10 cellular contexts compared by ENCODE assay signal in genomic region chr21:36070999-36071398, GRCh38. TPM values are rescaled to one million over a fixed set of nuclear protein-coding genes. Genes with fewer than 3 reads are reported as not detected.
DNase-seq lines count a peak whose midpoint lies in the region; ATAC-seq, FAIRE-seq and TF ChIP-seq lines count a peak whose summit lies in the region.
"Had no signal": no experiment of that assay in that cellular context is flagged by ENCODE, and none has a peak within 500 bp of the region (broad histone marks: within the 10 kb centered on the region; RNA-seq: fewer than 3 reads in every experiment).

No MANE protein-coding gene starts in this region.

- H3K9me3 ChIP-seq in GM12878 (replicated peaks; ENCODE audit: control insufficient read depth, insufficient read depth, low read length) (peaks cover 6% of the 10 kb centered on the region), liver (ENCODE audit: control insufficient read depth in 4 of 4, low read length in 3 of 4) (peaks cover 0 to 4% (median 0%) of the 10 kb centered on the region in 4 donors), tibial nerve (peaks cover 0 to 3% (median 0%) of the 10 kb centered on the region in 4 donors)

- RAD21 ChIA-PET in GM12878 (lab: Charles Lee; ENCODE audit: unreplicated experiment): no interaction called here

- H2AFZ ChIP-seq in GM12878 (ENCODE audit: control insufficient read depth, low read depth, low read length): no peak overlapping the region

- peaks cover 5% of the 10 kb centered on the region for H3K79me2 ChIP-seq in GM12878 (ENCODE audit: control insufficient read depth, insufficient read depth, low read length)

- TF ChIP-seq RAD21 in GM12878 (IDR thresholded peaks at IDR 0.05; ENCODE audit: insufficient read depth, low read depth, low read length) (no peak), liver (IDR thresholded peaks at IDR 0.05) (no peak)

- TF ChIP-seq POLR2A in GM12878 (IDR thresholded peaks at IDR 0.05; ENCODE audit: low read depth, low read length): no peak
- no peak for TF ChIP-seq POLR2A in tibial nerve (IDR thresholded peaks at IDR 0.05)

- H3K9ac ChIP-seq in GM12878 (ENCODE audit: control insufficient read depth, insufficient read depth, low read length) (no peak overlapping the region), liver (ENCODE audit: low read depth in 1 of 2, low read length in 2 of 2) (peak overlapping the region in 1 of 2 donors; percentile 63)

- TF ChIP-seq EP300 in GM12878 (IDR thresholded peaks at IDR 0.05; ENCODE audit: borderline replicate concordance in 1 of 2, control insufficient read depth in 1 of 2, low read depth in 2 of 2, low read length in 2 of 2) (no peak), tibial nerve (IDR thresholded peaks at IDR 0.05) (no peak)

- H3K36me3 ChIP-seq in GM12878 (ENCODE audit: control insufficient read depth in 2 of 2, insufficient read depth in 2 of 2, low read length in 1 of 2): peaks cover 0 to 3% of the 10 kb centered on the region in 2 experiments; a peak in 1 of 4 replicates
- peaks cover 0 to 9% (median 6%) of the 10 kb centered on the region in 4 donors for H3K36me3 ChIP-seq in liver (ENCODE audit: control insufficient read depth in 4 of 4, insufficient read depth in 3 of 4, low read depth in 1 of 4, low read length in 3 of 4)
- H3K36me3 ChIP-seq in tibial nerve: peaks cover 0 to 20% (median 6%) of the 10 kb centered on the region in 3 donors

- peak overlapping the region; percentile 84 for H3K4me3 Mint-ChIP-seq in activated naive CD4-positive, alpha-beta T cell treated with anti-CD3 and anti-CD28 coated beads, Interleukin-2, amount 50 U/mL, for 24 hours

- H3K4me3 ChIP-seq in GM12878 (no peak overlapping the region), liver (ENCODE audit: low read depth in 1 of 3, low read length in 3 of 3) (peak overlapping the region; percentile 41 to 92 (median 86)), tibial nerve (peak overlapping the region in 3 of 4 donors; percentile 8 to 76 (median 69))

- H3K9me3 Mint-ChIP-seq in activated naive CD4-positive, alpha-beta T cell treated with anti-CD3 and anti-CD28 coated beads, Interleukin-2, amount 50 U/mL, for 24 hours: no peaks in the 10 kb centered on the region

- FAIRE-seq in GM12878 (lab: Jason Lieb, UNC): no peak

- no peak for DNase-seq in activated naive CD4-positive, alpha-beta T cell treated with Interleukin-2 at 50 U/mL for 16 hours
- DNase-seq in GM12878 (ENCODE audit: low read depth, low spot score) (no peak), tibial nerve (ENCODE audit: low spot score in 2 of 2) (no peak), NCI-H1092 (lab: John Stamatoyannopoulos, UW) (no peak)
- DNase-seq: activated CD8-positive, alpha-beta memory T cell treated with anti-CD3 and anti-CD28 coated beads, Interleukin-2, amount 50 U/mL, for 48 hours; foreskin keratinocyte had no signal

- intact Hi-C loops in GM12878 (cut with micrococcal nuclease; ENCODE audit: unreplicated experiment): no loop called here

- CTCF ChIA-PET in GM12878 (lab: Yijun Ruan, JAX): no interaction called here

- no peak for TF ChIP-seq CTCF in GM12878 (IDR thresholded peaks at IDR 0.05 in 2 of 3, conservative IDR thresholded peaks at IDR 0.05 in 1 of 3; ENCODE audit: control insufficient read depth in 2 of 3, extremely low read depth in 1 of 3, insufficient read depth in 1 of 3, low read depth in 3 of 3, low read length in 3 of 3)
- no peak for TF ChIP-seq CTCF in liver (IDR thresholded peaks at IDR 0.05; ENCODE audit: low read depth, low read length, missing input control)
- no peak for TF ChIP-seq CTCF in tibial nerve (IDR thresholded peaks at IDR 0.05)

- H3K27ac ChIP-seq in GM12878 (ENCODE audit: control insufficient read depth, insufficient read depth): no peak overlapping the region
- H3K27ac ChIP-seq in liver (ENCODE audit: low read depth in 1 of 2, low read length in 2 of 2): peak overlapping the region in 1 of 2 donors; percentile 16
- H3K27ac ChIP-seq in tibial nerve: peak overlapping the region in 2 of 4 donors; percentile 20 to 34
- H3K27ac ChIP-seq: foreskin keratinocyte had no signal

- H3K27ac Mint-ChIP-seq in activated naive CD4-positive, alpha-beta T cell treated with anti-CD3 and anti-CD28 coated beads, Interleukin-2, amount 50 U/mL, for 24 hours: peak overlapping the region; percentile 76

- POLR2A ChIA-PET in GM12878 (lab: Charles Lee): interaction anchor here (1.3 kb wide), 1 partner anchor 11 kb away, joined by 5 read pairs; the partner anchor contains the start of gene SETD4

- 78% methylated on average over 7 of the region's 7 CpGs for WGBS in GM12878 (ENCODE audit: insufficient coverage, insufficient replicate concordance, low lambda C conversion rate, missing lambda C conversion rate)
- WGBS in liver: 48% methylated on average over 7 of the region's 7 CpGs
- 79 to 84% methylated on average over 6 to 7 of the region's 7 CpGs for WGBS in tibial nerve, 2 donors

- in situ Hi-C loops in GM12878 (cut with MboI): no loop called here

- H3K4me1 Mint-ChIP-seq in activated naive CD4-positive, alpha-beta T cell treated with anti-CD3 and anti-CD28 coated beads, Interleukin-2, amount 50 U/mL, for 24 hours: peaks cover 50% of the 10 kb centered on the region

- H3K36me3 Mint-ChIP-seq in activated naive CD4-positive, alpha-beta T cell treated with anti-CD3 and anti-CD28 coated beads, Interleukin-2, amount 50 U/mL, for 24 hours: peaks cover 14% of the 10 kb centered on the region

- no peaks in the 10 kb centered on the region for H3K27me3 Mint-ChIP-seq in activated naive CD4-positive, alpha-beta T cell treated with anti-CD3 and anti-CD28 coated beads, Interleukin-2, amount 50 U/mL, for 24 hours

- no TSS peak for BruUV-seq in GM12878 (replicated peaks; lab: Mats Ljungman, UMichigan)

- no peaks in the 10 kb centered on the region for H3K27me3 ChIP-seq in GM12878 (replicated peaks in 1 of 2; ENCODE audit: control insufficient read depth in 2 of 2, insufficient read depth in 2 of 2, low read length in 1 of 2)
- no peaks in the 10 kb centered on the region for H3K27me3 ChIP-seq in liver (ENCODE audit: control insufficient read depth in 4 of 4, insufficient read depth in 4 of 4, low read length in 3 of 4)
- no peaks in the 10 kb centered on the region for H3K27me3 ChIP-seq in tibial nerve
- H3K27me3 ChIP-seq: foreskin keratinocyte had no signal

- peaks cover 4% of the 10 kb centered on the region for H3K4me1 ChIP-seq in GM12878 (ENCODE audit: control insufficient read depth, insufficient read depth, low read length)
- H3K4me1 ChIP-seq in liver (ENCODE audit: control insufficient read depth in 4 of 4, insufficient read depth in 4 of 4, low read length in 3 of 4): peaks cover 8 to 51% (median 41%) of the 10 kb centered on the region in 4 donors
- peaks cover 0 to 66% (median 35%) of the 10 kb centered on the region in 4 donors for H3K4me1 ChIP-seq in tibial nerve

- no peaks in the 10 kb centered on the region for H4K20me1 ChIP-seq in GM12878 (ENCODE audit: control insufficient read depth, insufficient read depth)

- ATAC-seq in GM12878: no peak
- ATAC-seq in GM18868 (IDR thresholded peaks at IDR 0.05; ENCODE audit: unreplicated experiment): no peak
- ATAC-seq in GM21515 (IDR thresholded peaks at IDR 0.05; ENCODE audit: unreplicated experiment): no peak

- H3K4me2 ChIP-seq in GM12878 (ENCODE audit: control insufficient read depth, insufficient read depth): peak overlapping the region; percentile 63

- SMC1A ChIA-PET in GM12878 (lab: Charles Lee; ENCODE audit: uncharacterized antibody, unreplicated experiment): interaction anchor here (0.6 kb wide), 1 partner anchor 11 kb away, joined by 3 read pairs; no protein-coding TSS in a partner anchor

TF ChIP-seq in liver, 16 proteins besides CTCF, POLR2A, EP300 and RAD21 (continues in another document):
- TF ChIP-seq RXRA (IDR thresholded peaks at IDR 0.05): peak in 1 of 2 donors; percentile 52
- TF ChIP-seq HNF4A (conservative IDR thresholded peaks at IDR 0.05): peak; percentile 65 to 82

RNA-seq across cellular contexts. Expression of gene CBR1, which starts 1.2 kb away (rescaled TPM):
- 5.4 and 10.0 TPM in 2 replicates for total RNA-seq in GM12878 (2013; cell fraction: nucleolus; rRNA removed)
- total RNA-seq in GM12878 (2014; rRNA removed) (103 and 116 TPM in 2 replicates), GM12878 (2014; rRNA removed; fragmentation: Illumina TruSeq; extraction: Trizol) (46.8 and 47.6 TPM in 2 replicates), GM12878 (2021) (66.6 and 68.0 TPM in 2 replicates), liver (100 to 1,000 TPM in 1 of 2 donors, 10 to 100 TPM in 1; 94.2 to 200 TPM), tibial nerve (100 to 1,000 TPM; 159 to 406 (median 222) TPM)
- 16.0 TPM for polyA plus RNA-seq in GM12878 (2011; ENCODE audit: low read depth)
- polyA plus RNA-seq in GM12878 (2011; rRNA removed) (18.5 and 21.5 TPM in 2 replicates), GM12878 (2014; fragmentation: Illumina TruSeq; extraction: Trizol) (26.9 and 37.3 TPM in 2 replicates), GM12878 (2014; fragmentation: Nextera tagmentation; extraction: Ambion mirVana) (10 to 100 TPM; 16.9 to 42.2 TPM), GM12878 (2014; rRNA removed) (138 and 139 TPM in 2 replicates), GM12878 (2016; fragmentation: Nextera tagmentation; extraction: Ambion mirVana) (100 to 1,000 TPM; 119 to 126 TPM), liver (100 to 1,000 TPM; 157 to 218 TPM)
- 38.3 and 60.3 TPM in 2 replicates for polyA plus RNA-seq in GM12878 (2011; cell fraction: cytosol; rRNA removed)
- polyA plus RNA-seq in GM12878 (2011; cell fraction: nucleus; rRNA removed): 24.5 and 34.7 TPM in 2 replicates
- 22.8 and 25.9 TPM in 2 replicates for polyA plus RNA-seq in GM12878 (2012)
- 8.2 and 14.3 TPM in 2 replicates for polyA minus RNA-seq in GM12878 (2011; rRNA and poly(A)+ RNA removed)
- 5.7 and 9.9 TPM in 2 replicates for polyA minus RNA-seq in GM12878 (2011; cell fraction: cytosol; rRNA and poly(A)+ RNA removed)
- 10.4 and 16.0 TPM in 2 replicates for polyA minus RNA-seq in GM12878 (2011; cell fraction: nucleus; rRNA and poly(A)+ RNA removed)

RNA-seq across cellular contexts. Expression of gene SETD4, which starts 10.7 kb away (rescaled TPM):
- total RNA-seq in GM12878 (2013; cell fraction: nucleolus; rRNA removed): 64.4 and 79.2 TPM in 2 replicates
- total RNA-seq in GM12878 (2014; rRNA removed): 10.3 and 10.4 TPM in 2 replicates
- total RNA-seq in GM12878 (2014; rRNA removed; fragmentation: Illumina TruSeq; extraction: Trizol): 14.6 and 15.0 TPM in 2 replicates
- total RNA-seq in GM12878 (2021): 15.6 and 18.8 TPM in 2 replicates
- 7.3 TPM for polyA plus RNA-seq in GM12878 (2011; ENCODE audit: low read depth)
- polyA plus RNA-seq in GM12878 (2011; rRNA removed): 21.6 and 23.3 TPM in 2 replicates
- polyA plus RNA-seq in GM12878 (2011; cell fraction: cytosol; rRNA removed): 16.9 and 17.7 TPM in 2 replicates
- polyA plus RNA-seq in GM12878 (2011; cell fraction: nucleus; rRNA removed): 39.9 and 45.9 TPM in 2 replicates
- polyA plus RNA-seq in GM12878 (2012): 8.0 and 8.2 TPM in 2 replicates
- 18.3 and 21.6 TPM in 2 replicates for polyA plus RNA-seq in GM12878 (2014; fragmentation: Illumina TruSeq; extraction: Trizol)
- 10 to 100 TPM; 26.2 to 37.0 TPM for polyA plus RNA-seq in GM12878 (2014; fragmentation: Nextera tagmentation; extraction: Ambion mirVana)
- 17.6 TPM in 2 replicates for polyA plus RNA-seq in GM12878 (2014; rRNA removed)
- polyA plus RNA-seq in GM12878 (2016; fragmentation: Nextera tagmentation; extraction: Ambion mirVana): 10 to 100 TPM; 18.0 to 22.6 TPM
- 17.3 and 26.0 TPM in 2 replicates for polyA minus RNA-seq in GM12878 (2011; rRNA and poly(A)+ RNA removed)
- 9.6 and 12.6 TPM in 2 replicates for polyA minus RNA-seq in GM12878 (2011; cell fraction: cytosol; rRNA and poly(A)+ RNA removed)
- 15.8 and 25.6 TPM in 2 replicates for polyA minus RNA-seq in GM12878 (2011; cell fraction: nucleus; rRNA and poly(A)+ RNA removed)
- total RNA-seq in liver: 10 to 100 TPM in 1 of 2 donors, 1 to 10 TPM in 1; 8.3 to 12.0 TPM
- polyA plus RNA-seq in liver: 1 to 10 TPM; 2.9 to 5.3 TPM
- total RNA-seq in tibial nerve: 10 to 100 TPM; 27.6 to 41.1 (median 31.1) TPM
